In the genomic region with DNA sequence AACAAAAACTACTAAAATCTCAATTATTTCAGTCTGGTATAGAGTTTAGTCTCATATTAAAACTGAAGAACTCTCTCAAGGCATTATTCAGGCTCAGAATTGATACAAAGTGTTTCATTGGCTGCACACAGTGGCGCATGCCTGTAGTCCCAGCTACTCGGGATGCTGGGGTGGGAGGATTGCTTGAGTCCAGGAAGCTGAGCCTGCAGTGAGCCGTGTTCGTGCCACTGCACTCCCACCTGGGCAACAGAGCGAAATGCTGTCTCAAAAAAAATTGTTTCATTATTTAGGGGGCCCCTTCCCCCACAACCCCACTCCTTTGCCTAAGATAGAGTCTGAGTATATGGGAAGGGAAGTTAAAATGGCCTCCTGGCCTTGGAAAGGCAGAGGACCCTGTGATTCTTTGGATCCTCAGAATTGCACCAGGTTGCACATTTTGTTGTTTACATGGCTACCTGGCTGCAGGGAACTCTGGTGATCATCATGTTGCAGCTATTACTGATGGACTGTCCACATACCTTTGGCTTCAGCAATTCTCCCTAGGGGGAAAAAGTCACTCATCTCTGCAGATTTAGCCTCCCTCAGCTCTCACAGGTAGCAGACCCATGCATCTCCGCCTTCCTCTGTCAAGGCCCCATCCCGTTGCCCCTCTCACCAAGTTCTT, we compare ENCODE assay signal across 1 cellular context.
TF ChIP-seq lines count a peak whose summit lies in the region.

No MANE protein-coding gene starts in this region.

TF ChIP-seq in SK-N-SH, 30 proteins besides CTCF, POLR2A, EP300 and RAD21:
- no peak for TF ChIP-seq USF1 (IDR thresholded peaks at IDR 0.05; ENCODE audit: borderline replicate concordance, low read depth)
